In genomic region chr10:126262971-126263370, GRCh38 we compare ENCODE assay signal across 26 cellular contexts.
DNase-seq lines count a peak whose midpoint lies in the region; ATAC-seq, FAIRE-seq and TF ChIP-seq lines count a peak whose summit lies in the region.
"Had no signal": no experiment of that assay in that cellular context is flagged by ENCODE, and none has a peak within 500 bp of the region (broad histone marks: within the 10 kb centered on the region; RNA-seq: fewer than 3 reads in every experiment).

No MANE protein-coding gene starts in this region.

- POLR2A ChIA-PET in K562 (lab: Yijun Ruan, JAX), result no interaction called here

- no peak overlapping the region for H3K9ac ChIP-seq in K562 (ENCODE audit: insufficient read depth in 1 of 2, low read depth in 2 of 2, low read length in 2 of 2)

- TF ChIP-seq RAD21 in K562 (CRISPR knock-in tag; conservative IDR thresholded peaks at IDR 0.05 in 1 of 2, IDR thresholded peaks at IDR 0.05 in 1 of 2), result no peak

- no peak for FAIRE-seq in K562 (lab: Jason Lieb, UNC)
- FAIRE-seq: A549, GM12892, HepG2 had no signal

- in situ Hi-C loops in K562 (cut with MboI), result no loop called here

- TF ChIP-seq EP300 in K562 (IDR thresholded peaks at IDR 0.05; ENCODE audit: low read length), result no peak

- H3K9me3 ChIP-seq in right cardiac atrium (ENCODE audit: control insufficient read depth, low read length) (no peaks in the 10 kb centered on the region), K562 (replicated peaks; ENCODE audit: control insufficient read depth, insufficient read depth, low read depth, low read length) (no peaks in the 10 kb centered on the region)
- H3K9me3 ChIP-seq: body of pancreas, suprapubic skin had no signal

- peak overlapping the region; percentile 17 for H3K27ac ChIP-seq in right cardiac atrium (ENCODE audit: low read length)
- no peak overlapping the region for H3K27ac ChIP-seq in K562 (ENCODE audit: extremely low read depth, low read depth, low read length)
- H3K27ac ChIP-seq: A549, body of pancreas, HL-60, suprapubic skin had no signal

- intact Hi-C loops in right cardiac atrium (cut with DNase I), result no loop called here
- intact Hi-C loops in Right ventricle myocardium superior (cut with DNase I), result no loop called here
- intact Hi-C loops in K562 (cut with micrococcal nuclease), result no loop called here

- WGBS in right cardiac atrium, result 57% methylated on average over 3 of the region's 3 CpGs
- WGBS in K562 (ENCODE audit: insufficient coverage, low coverage, missing lambda C conversion rate), result 0% methylated on average over 3 of the region's 3 CpGs

- H3K9me1 ChIP-seq in K562 (ENCODE audit: control insufficient read depth, insufficient read depth, low read length), result no peaks in the 10 kb centered on the region

- H3K27me3 ChIP-seq in right cardiac atrium (ENCODE audit: control insufficient read depth, insufficient read depth), result no peaks in the 10 kb centered on the region
- H3K27me3 ChIP-seq in K562 (ENCODE audit: control insufficient read depth in 2 of 2, insufficient read depth in 2 of 2, low read length in 2 of 2), result peaks cover 0 to 4% of the 10 kb centered on the region in 2 experiments; a peak in 2 of 5 replicates
- H3K27me3 ChIP-seq: body of pancreas, suprapubic skin had no signal

- H3K4me1 ChIP-seq in right cardiac atrium (ENCODE audit: control insufficient read depth, insufficient read depth, low read length) (peaks cover 2% of the 10 kb centered on the region), K562 (replicated peaks in 1 of 2; ENCODE audit: control insufficient read depth in 2 of 2, insufficient read depth in 2 of 2, low read length in 2 of 2) (no peaks in the 10 kb centered on the region)
- H3K4me1 ChIP-seq: A549, body of pancreas had no signal

- H3K79me2 ChIP-seq in K562 (ENCODE audit: control insufficient read depth, insufficient read depth, low read length), result no peaks in the 10 kb centered on the region

- TF ChIP-seq CTCF in K562 (IDR thresholded peaks at IDR 0.05 in 2 of 3, conservative IDR thresholded peaks at IDR 0.05 in 1 of 3; ENCODE audit: insufficient read depth in 2 of 3, low read depth in 1 of 3, low read length in 3 of 3), result no peak

- DNase-seq in right cardiac atrium (no peak), Right ventricle myocardium superior (no peak), K562 (ENCODE audit: extremely low read depth in 1 of 4, low spot score in 3 of 4) (no peak), kidney tubule cell (ENCODE audit: low spot score) (peak; percentile 33), OCI-M2 (lab: John Stamatoyannopoulos, UW; ENCODE audit: unreplicated experiment) (no peak)
- DNase-seq in stimulated activated CD4-positive, alpha-beta T cell treated with anti-CD3 and anti-CD28 coated beads, Interleukin-4, amount 100 ng/mL, for 1 hour, result no peak
- DNase-seq in activated CD8-positive, alpha-beta memory T cell treated with anti-CD3 and anti-CD28 coated beads, Interleukin-2, amount 50 U/mL, for 4 hours, result no peak
- DNase-seq: activated B cell treated with CpG ODN at 0.5 μM for 24 hours; activated naive CD8-positive, alpha-beta T cell treated with anti-CD3 and anti-CD28 coated beads for 36 hours; body of pancreas; DND-41; effector CD8-positive, alpha-beta T cell; NCI-H1105 treated with DMSO at 0.1 percent for 48 hours; NCI-H2029; NCI-H345; NCI-H748 treated with DMSO at 0.1 percent for 48 hours; small intestine; stimulated activated CD4-positive, alpha-beta T cell treated with anti-CD3 and anti-CD28 coated beads, Interleukin-2, amount 100 ng/mL, for 24 hours; T-helper 9 cell had no signal

- H3K36me3 ChIP-seq in K562 (ENCODE audit: control insufficient read depth, insufficient read depth, low read length), result no peaks in the 10 kb centered on the region
- H3K36me3 ChIP-seq: suprapubic skin had no signal

- H3K4me3 ChIP-seq in right cardiac atrium (ENCODE audit: low read length) (no peak overlapping the region), K562 (no peak overlapping the region)
- H3K4me3 ChIP-seq: A549, body of pancreas, suprapubic skin had no signal

- BruUV-seq in K562 (replicated peaks; lab: Mats Ljungman, UMichigan), result no TSS peak

- CTCF ChIA-PET in K562 (lab: Yijun Ruan, JAX; ENCODE audit: low intra/inter-chr PET ratio), result no interaction called here

- H4K20me1 ChIP-seq in K562 (replicated peaks; ENCODE audit: control insufficient read depth, insufficient read depth, low read length), result no peaks in the 10 kb centered on the region

- H3K4me2 ChIP-seq in K562 (ENCODE audit: insufficient read depth, low read length), result no peak overlapping the region
- H3K4me2 ChIP-seq: A549 had no signal

- TF ChIP-seq POLR2A in K562 (conservative IDR thresholded peaks at IDR 0.05), result no peak

- H2AFZ ChIP-seq in K562 (ENCODE audit: low read depth, low read length), result no peak overlapping the region

- ATAC-seq in right cardiac atrium, result peak in 1 of 2 donors; percentile 28
- no peak for ATAC-seq in Right ventricle myocardium superior (ENCODE audit: poor library complexity)
- ATAC-seq in K562, result no peak
- no peak for ATAC-seq in HG03108 (IDR thresholded peaks at IDR 0.05; ENCODE audit: unreplicated experiment)
- ATAC-seq: A549, body of pancreas, HCT116, HepG2 had no signal

TF ChIP-seq in K562, 482 proteins besides CTCF, POLR2A, EP300 and RAD21:
- TF ChIP-seq MTA3 (IDR thresholded peaks at IDR 0.05; ENCODE audit: borderline replicate concordance), result no peak
- TF ChIP-seq RBM25 (IDR thresholded peaks at IDR 0.05; ENCODE audit: low read depth, low read length, severe bottlenecking), result peak; percentile 40
TF ChIP-seq in K562: peak in this region for 1.
